In the genomic region with DNA sequence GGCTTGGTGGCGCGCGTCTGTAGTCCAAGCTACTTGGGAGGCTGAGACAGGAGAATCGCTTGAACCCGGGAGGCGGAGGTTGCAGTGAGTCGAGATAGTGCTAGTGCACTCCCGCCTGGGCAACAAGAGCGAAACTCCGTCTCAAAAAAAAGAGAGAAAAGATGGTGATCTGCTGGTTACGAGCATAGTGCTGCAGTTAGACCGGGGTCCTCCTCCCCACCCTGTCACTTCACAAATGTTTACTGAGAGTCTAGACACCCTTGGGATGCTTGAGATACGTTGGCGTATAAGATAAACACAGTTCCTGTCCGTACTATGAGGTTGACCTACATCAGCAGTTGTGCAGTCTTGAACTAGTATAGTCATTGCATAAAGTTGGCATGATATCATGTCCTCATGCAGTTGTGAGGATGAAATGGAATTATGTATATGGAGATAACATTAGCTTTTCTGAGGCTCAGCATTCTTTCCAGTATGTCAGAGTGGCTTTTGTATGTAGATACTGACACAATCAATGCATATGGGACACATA, we compare ENCODE assay signal across 8 cellular contexts. TPM values are rescaled to one million over a fixed set of nuclear protein-coding genes. Genes with fewer than 3 reads are reported as not detected.
DNase-seq lines count a peak whose midpoint lies in the region; ATAC-seq and TF ChIP-seq lines count a peak whose summit lies in the region.

No MANE protein-coding gene starts in this region.

- H3K36me3 Mint-ChIP-seq in activated T-helper 2 cell treated with anti-CD3 and anti-CD28 coated beads, Interferon-gamma antibody, Interleukin-2, Interleukin-4, amounts not matched to agents 10 μg/mL and 5 μg/mL and 100 μg/mL, durations not matched to agents 14 hours and 24 hours and 36 hours (ENCODE audit: low read depth): peaks cover 24% of the 10 kb centered on the region

- peaks cover 3% of the 10 kb centered on the region for H3K36me3 ChIP-seq in iPS-15b (ENCODE audit: control insufficient read depth, insufficient read depth, low read length)

- peak overlapping the region; percentile 4 for H3K9ac ChIP-seq in iPS-15b (ENCODE audit: low read depth, low read length)

- H3K27ac ChIP-seq in foreskin keratinocyte: no peak overlapping the region

- H3K4me1 ChIP-seq in iPS-15b (ENCODE audit: control insufficient read depth, insufficient read depth, low read length): peaks cover 6% of the 10 kb centered on the region
- H3K4me1 ChIP-seq in foreskin keratinocyte: peaks cover 4% of the 10 kb centered on the region

- intact Hi-C loops in activated T-helper 2 cell treated with anti-CD3 and anti-CD28 coated beads, Interferon-gamma antibody, Interleukin-2, Interleukin-4, amounts not matched to agents 10 μg/mL and 5 μg/mL and 100 μg/mL, durations not matched to agents 14 hours and 24 hours and 36 hours (cut with micrococcal nuclease): loop anchor here (1.0 to 10.0 kb wide), 6 partner anchors 89 to 441 kb away; a partner anchor contains a TSS

- no peaks in the 10 kb centered on the region for H3K9me3 ChIP-seq in iPS-15b (ENCODE audit: control insufficient read depth, insufficient read depth, low read length)

- H3K9me3 Mint-ChIP-seq in activated T-helper 2 cell treated with anti-CD3 and anti-CD28 coated beads, Interferon-gamma antibody, Interleukin-2, Interleukin-4, amounts not matched to agents 10 μg/mL and 5 μg/mL and 100 μg/mL, durations not matched to agents 14 hours and 24 hours and 36 hours: no peaks in the 10 kb centered on the region
- no peaks in the 10 kb centered on the region for H3K9me3 Mint-ChIP-seq in stimulated activated naive CD8-positive, alpha-beta T cell treated with anti-CD3 and anti-CD28 coated beads, Interleukin-15, amount 100 ng/mL, for 72 hours

- no peak for ATAC-seq in stimulated activated naive CD8-positive, alpha-beta T cell treated with anti-CD3 and anti-CD28 coated beads, Interleukin-15, amount 100 ng/mL, for 72 hours
- ATAC-seq in HG02759 (IDR thresholded peaks at IDR 0.05; ENCODE audit: unreplicated experiment): no peak
- no peak for ATAC-seq in foreskin keratinocyte

- peak overlapping the region; percentile 93 for H3K27ac Mint-ChIP-seq in activated T-helper 2 cell treated with anti-CD3 and anti-CD28 coated beads, Interferon-gamma antibody, Interleukin-2, Interleukin-4, amounts not matched to agents 10 μg/mL and 5 μg/mL and 100 μg/mL, durations not matched to agents 14 hours and 24 hours and 36 hours
- peak overlapping the region; percentile 96 to 100 for H3K27ac Mint-ChIP-seq in stimulated activated naive CD8-positive, alpha-beta T cell treated with anti-CD3 and anti-CD28 coated beads, Interleukin-15, amount 100 ng/mL, for 72 hours

- no peak for TF ChIP-seq CTCF in foreskin keratinocyte (conservative IDR thresholded peaks at IDR 0.05)

- H3K27me3 ChIP-seq in iPS-15b (ENCODE audit: control insufficient read depth, insufficient read depth, low read length) (no peaks in the 10 kb centered on the region), foreskin keratinocyte (no peaks in the 10 kb centered on the region)

- DNase-seq in DMS53 (lab: John Stamatoyannopoulos, UW) (peak; percentile 54), DMS53 treated with DMSO at 0.1 percent for 48 hours (lab: John Stamatoyannopoulos, UW; ENCODE audit: unreplicated experiment) (no peak), foreskin keratinocyte (no peak), NOMO-1 treated with DMSO at 0.1 percent for 48 hours (lab: John Stamatoyannopoulos, UW; ENCODE audit: unreplicated experiment) (no peak)
- DNase-seq in activated T-helper 2 cell treated with anti-CD3 and anti-CD28 coated beads, Interferon-gamma antibody, Interleukin-2, Interleukin-4, amounts not matched to agents 10 μg/mL and 5 μg/mL and 100 μg/mL, durations not matched to agents 14 hours and 24 hours and 36 hours (ENCODE audit: low spot score): no peak
- DNase-seq in stimulated activated naive CD8-positive, alpha-beta T cell treated with anti-CD3 and anti-CD28 coated beads, Interleukin-15, amount 100 ng/mL, for 72 hours: no peak

- H3K4me3 ChIP-seq in iPS-15b (ENCODE audit: low read depth, low read length): peak overlapping the region; percentile 100

- H3K27me3 Mint-ChIP-seq in activated T-helper 2 cell treated with anti-CD3 and anti-CD28 coated beads, Interferon-gamma antibody, Interleukin-2, Interleukin-4, amounts not matched to agents 10 μg/mL and 5 μg/mL and 100 μg/mL, durations not matched to agents 14 hours and 24 hours and 36 hours (ENCODE audit: low read depth): no peaks in the 10 kb centered on the region
- no peaks in the 10 kb centered on the region for H3K27me3 Mint-ChIP-seq in stimulated activated naive CD8-positive, alpha-beta T cell treated with anti-CD3 and anti-CD28 coated beads, Interleukin-15, amount 100 ng/mL, for 72 hours

- H3K4me1 Mint-ChIP-seq in activated T-helper 2 cell treated with anti-CD3 and anti-CD28 coated beads, Interferon-gamma antibody, Interleukin-2, Interleukin-4, amounts not matched to agents 10 μg/mL and 5 μg/mL and 100 μg/mL, durations not matched to agents 14 hours and 24 hours and 36 hours (ENCODE audit: low read depth): peaks cover 29% of the 10 kb centered on the region
- H3K4me1 Mint-ChIP-seq in stimulated activated naive CD8-positive, alpha-beta T cell treated with anti-CD3 and anti-CD28 coated beads, Interleukin-15, amount 100 ng/mL, for 72 hours: peaks cover 44% of the 10 kb centered on the region

- H3K4me3 Mint-ChIP-seq in activated T-helper 2 cell treated with anti-CD3 and anti-CD28 coated beads, Interferon-gamma antibody, Interleukin-2, Interleukin-4, amounts not matched to agents 10 μg/mL and 5 μg/mL and 100 μg/mL, durations not matched to agents 14 hours and 24 hours and 36 hours (ENCODE audit: low read depth): peak overlapping the region; percentile 95
- H3K4me3 Mint-ChIP-seq in stimulated activated naive CD8-positive, alpha-beta T cell treated with anti-CD3 and anti-CD28 coated beads, Interleukin-15, amount 100 ng/mL, for 72 hours: peak overlapping the region; percentile 95 to 99

RNA-seq across cellular contexts. Expression of a gene that starts 0.8 kb away (rescaled TPM):
- 25.4 and 32.6 TPM in 2 replicates for total RNA-seq in activated T-helper 2 cell treated with anti-CD3 and anti-CD28 coated beads, Interferon-gamma antibody, Interleukin-2, Interleukin-4, amounts not matched to agents 10 μg/mL and 5 μg/mL and 100 μg/mL, durations not matched to agents 14 hours and 24 hours and 36 hours
- total RNA-seq in foreskin keratinocyte: 11.2 and 12.3 TPM in 2 replicates
- polyA plus RNA-seq in foreskin keratinocyte: 6.6 and 6.9 TPM in 2 replicates

RNA-seq across cellular contexts. Expression of a gene that starts 0.9 kb away (rescaled TPM):
- 18.5 and 19.3 TPM in 2 replicates for total RNA-seq in activated T-helper 2 cell treated with anti-CD3 and anti-CD28 coated beads, Interferon-gamma antibody, Interleukin-2, Interleukin-4, amounts not matched to agents 10 μg/mL and 5 μg/mL and 100 μg/mL, durations not matched to agents 14 hours and 24 hours and 36 hours
- 15.4 and 16.0 TPM in 2 replicates for total RNA-seq in foreskin keratinocyte
- polyA plus RNA-seq in foreskin keratinocyte: 8.7 and 9.7 TPM in 2 replicates
